Comparison of ENCODE assay signal across 4 cellular contexts in the genomic region with DNA sequence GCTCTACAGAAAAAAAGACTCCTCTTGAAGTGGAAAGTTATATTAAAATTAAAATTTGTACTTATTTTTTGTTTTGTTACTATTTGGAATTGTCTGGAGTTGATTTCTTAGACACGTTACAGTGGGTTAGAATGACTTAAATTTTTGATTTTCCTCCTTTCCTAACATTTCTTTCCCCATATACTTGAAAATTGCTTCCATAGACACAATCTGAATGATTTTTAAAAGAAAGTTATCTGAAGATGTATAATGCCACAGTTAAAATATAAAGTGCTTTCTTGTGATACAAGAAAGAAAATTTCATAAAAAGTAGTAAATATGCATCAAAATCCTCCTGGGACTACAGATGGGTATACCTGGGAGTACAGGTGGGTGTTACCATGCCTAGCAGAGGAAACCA.
TF ChIP-seq lines count a peak whose summit lies in the region.

No MANE protein-coding gene starts in this region.

TF ChIP-seq in SK-N-SH, 30 proteins besides CTCF, POLR2A, EP300 and RAD21:
- TF ChIP-seq SMC3 (IDR thresholded peaks at IDR 0.05; ENCODE audit: low read depth, low read length) (no peak), GATA2 (CRISPR knock-in tag; IDR thresholded peaks at IDR 0.05) (no peak), ZBTB33 (IDR thresholded peaks at IDR 0.05; ENCODE audit: borderline replicate concordance, low read depth) (no peak), MXI1 (IDR thresholded peaks at IDR 0.05; ENCODE audit: low read depth, low read length) (no peak)
- TF ChIP-seq, protein P1, sequence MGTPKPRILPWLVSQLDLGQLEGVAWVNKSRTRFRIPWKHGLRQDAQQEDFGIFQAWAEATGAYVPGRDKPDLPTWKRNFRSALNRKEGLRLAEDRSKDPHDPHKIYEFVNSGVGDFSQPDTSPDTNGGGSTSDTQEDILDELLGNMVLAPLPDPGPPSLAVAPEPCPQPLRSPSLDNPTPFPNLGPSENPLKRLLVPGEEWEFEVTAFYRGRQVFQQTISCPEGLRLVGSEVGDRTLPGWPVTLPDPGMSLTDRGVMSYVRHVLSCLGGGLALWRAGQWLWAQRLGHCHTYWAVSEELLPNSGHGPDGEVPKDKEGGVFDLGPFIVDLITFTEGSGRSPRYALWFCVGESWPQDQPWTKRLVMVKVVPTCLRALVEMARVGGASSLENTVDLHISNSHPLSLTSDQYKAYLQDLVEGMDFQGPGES (IDR thresholded peaks at IDR 0.05; ENCODE audit: low read depth, low read length), result no peak
- TF ChIP-seq, protein P2, sequence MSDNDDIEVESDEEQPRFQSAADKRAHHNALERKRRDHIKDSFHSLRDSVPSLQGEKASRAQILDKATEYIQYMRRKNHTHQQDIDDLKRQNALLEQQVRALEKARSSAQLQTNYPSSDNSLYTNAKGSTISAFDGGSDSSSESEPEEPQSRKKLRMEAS (IDR thresholded peaks at IDR 0.05; ENCODE audit: low read depth), result no peak

TF ChIP-seq in SK-N-SH treated with all-trans-retinoic acid at 6 μM for 48 hours, 23 proteins besides CTCF, POLR2A, EP300 and RAD21:
- TF ChIP-seq OSR1 (CRISPR knock-in tag; IDR thresholded peaks at IDR 0.05) (no peak), ZFP30 (CRISPR knock-in tag; IDR thresholded peaks at IDR 0.05) (no peak), PPARA (CRISPR knock-in tag; IDR thresholded peaks at IDR 0.05; ENCODE audit: borderline replicate concordance) (no peak), TOX (CRISPR knock-in tag; IDR thresholded peaks at IDR 0.05; ENCODE audit: borderline replicate concordance) (no peak), ISL1 (CRISPR knock-in tag; IDR thresholded peaks at IDR 0.05) (no peak)

TF ChIP-seq in GM12878, 131 proteins besides CTCF, POLR2A, EP300 and RAD21:
- TF ChIP-seq ETV6 (conservative IDR thresholded peaks at IDR 0.05 in 1 of 2, IDR thresholded peaks at IDR 0.05 in 1 of 2; ENCODE audit: borderline replicate concordance in 1 of 2, low read depth in 1 of 2) (no peak), ZBED1 (IDR thresholded peaks at IDR 0.05; ENCODE audit: borderline replicate concordance) (no peak), YBX1 (IDR thresholded peaks at IDR 0.05) (no peak), CHD1 (IDR thresholded peaks at IDR 0.05; ENCODE audit: low read depth, low read length) (no peak), SP1 (IDR thresholded peaks at IDR 0.05; ENCODE audit: low read depth, low read length) (no peak), NFYA (IDR thresholded peaks at IDR 0.05; ENCODE audit: borderline replicate concordance, low read depth, low read length) (no peak), CHD4 (IDR thresholded peaks at IDR 0.05) (no peak), STAT3 (IDR thresholded peaks at IDR 0.05; ENCODE audit: low read depth, low read length) (no peak), RELB (IDR thresholded peaks at IDR 0.05; ENCODE audit: low read depth) (no peak), SMARCA5 (IDR thresholded peaks at IDR 0.05) (no peak), KDM1A (IDR thresholded peaks at IDR 0.05; ENCODE audit: borderline replicate concordance) (no peak), MEF2A (IDR thresholded peaks at IDR 0.05; ENCODE audit: insufficient read depth, low read depth, low read length) (no peak), KLF5 (IDR thresholded peaks at IDR 0.05; ENCODE audit: partially characterized antibody) (no peak), EGR1 (IDR thresholded peaks at IDR 0.05; ENCODE audit: borderline replicate concordance in 1 of 2, low read depth in 2 of 2, low read length in 2 of 2) (no peak), EZH2 (IDR thresholded peaks at IDR 0.05; ENCODE audit: borderline replicate concordance, control insufficient read depth, low read depth, low read length) (no peak)
- TF ChIP-seq, protein P2 (IDR thresholded peaks at IDR 0.05; ENCODE audit: low read depth, low read length), result no peak
- TF ChIP-seq, protein P3, sequence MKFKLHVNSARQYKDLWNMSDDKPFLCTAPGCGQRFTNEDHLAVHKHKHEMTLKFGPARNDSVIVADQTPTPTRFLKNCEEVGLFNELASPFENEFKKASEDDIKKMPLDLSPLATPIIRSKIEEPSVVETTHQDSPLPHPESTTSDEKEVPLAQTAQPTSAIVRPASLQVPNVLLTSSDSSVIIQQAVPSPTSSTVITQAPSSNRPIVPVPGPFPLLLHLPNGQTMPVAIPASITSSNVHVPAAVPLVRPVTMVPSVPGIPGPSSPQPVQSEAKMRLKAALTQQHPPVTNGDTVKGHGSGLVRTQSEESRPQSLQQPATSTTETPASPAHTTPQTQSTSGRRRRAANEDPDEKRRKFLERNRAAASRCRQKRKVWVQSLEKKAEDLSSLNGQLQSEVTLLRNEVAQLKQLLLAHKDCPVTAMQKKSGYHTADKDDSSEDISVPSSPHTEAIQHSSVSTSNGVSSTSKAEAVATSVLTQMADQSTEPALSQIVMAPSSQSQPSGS (IDR thresholded peaks at IDR 0.05; ENCODE audit: low read length), result no peak
- TF ChIP-seq, protein P4, sequence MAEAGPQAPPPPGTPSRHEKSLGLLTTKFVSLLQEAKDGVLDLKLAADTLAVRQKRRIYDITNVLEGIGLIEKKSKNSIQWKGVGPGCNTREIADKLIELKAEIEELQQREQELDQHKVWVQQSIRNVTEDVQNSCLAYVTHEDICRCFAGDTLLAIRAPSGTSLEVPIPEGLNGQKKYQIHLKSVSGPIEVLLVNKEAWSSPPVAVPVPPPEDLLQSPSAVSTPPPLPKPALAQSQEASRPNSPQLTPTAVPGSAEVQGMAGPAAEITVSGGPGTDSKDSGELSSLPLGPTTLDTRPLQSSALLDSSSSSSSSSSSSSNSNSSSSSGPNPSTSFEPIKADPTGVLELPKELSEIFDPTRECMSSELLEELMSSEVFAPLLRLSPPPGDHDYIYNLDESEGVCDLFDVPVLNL (IDR thresholded peaks at IDR 0.05; ENCODE audit: low read depth, low read length), result no peak

TF ChIP-seq in neural cell, 6 proteins besides CTCF, POLR2A, EP300 and RAD21:
- TF ChIP-seq SMC3 (conservative IDR thresholded peaks at IDR 0.05; ENCODE audit: poor library complexity) (no peak), POLR2AphosphoS5 (IDR thresholded peaks at IDR 0.05) (no peak), TAF1 (IDR thresholded peaks at IDR 0.05; ENCODE audit: low read depth) (no peak), MXI1 (conservative IDR thresholded peaks at IDR 0.05; ENCODE audit: poor library complexity, severe bottlenecking) (no peak), EZH2 (IDR thresholded peaks at IDR 0.05; ENCODE audit: borderline replicate concordance, insufficient read depth, low read length, poor library complexity, severe bottlenecking) (no peak)
- TF ChIP-seq, protein P5, sequence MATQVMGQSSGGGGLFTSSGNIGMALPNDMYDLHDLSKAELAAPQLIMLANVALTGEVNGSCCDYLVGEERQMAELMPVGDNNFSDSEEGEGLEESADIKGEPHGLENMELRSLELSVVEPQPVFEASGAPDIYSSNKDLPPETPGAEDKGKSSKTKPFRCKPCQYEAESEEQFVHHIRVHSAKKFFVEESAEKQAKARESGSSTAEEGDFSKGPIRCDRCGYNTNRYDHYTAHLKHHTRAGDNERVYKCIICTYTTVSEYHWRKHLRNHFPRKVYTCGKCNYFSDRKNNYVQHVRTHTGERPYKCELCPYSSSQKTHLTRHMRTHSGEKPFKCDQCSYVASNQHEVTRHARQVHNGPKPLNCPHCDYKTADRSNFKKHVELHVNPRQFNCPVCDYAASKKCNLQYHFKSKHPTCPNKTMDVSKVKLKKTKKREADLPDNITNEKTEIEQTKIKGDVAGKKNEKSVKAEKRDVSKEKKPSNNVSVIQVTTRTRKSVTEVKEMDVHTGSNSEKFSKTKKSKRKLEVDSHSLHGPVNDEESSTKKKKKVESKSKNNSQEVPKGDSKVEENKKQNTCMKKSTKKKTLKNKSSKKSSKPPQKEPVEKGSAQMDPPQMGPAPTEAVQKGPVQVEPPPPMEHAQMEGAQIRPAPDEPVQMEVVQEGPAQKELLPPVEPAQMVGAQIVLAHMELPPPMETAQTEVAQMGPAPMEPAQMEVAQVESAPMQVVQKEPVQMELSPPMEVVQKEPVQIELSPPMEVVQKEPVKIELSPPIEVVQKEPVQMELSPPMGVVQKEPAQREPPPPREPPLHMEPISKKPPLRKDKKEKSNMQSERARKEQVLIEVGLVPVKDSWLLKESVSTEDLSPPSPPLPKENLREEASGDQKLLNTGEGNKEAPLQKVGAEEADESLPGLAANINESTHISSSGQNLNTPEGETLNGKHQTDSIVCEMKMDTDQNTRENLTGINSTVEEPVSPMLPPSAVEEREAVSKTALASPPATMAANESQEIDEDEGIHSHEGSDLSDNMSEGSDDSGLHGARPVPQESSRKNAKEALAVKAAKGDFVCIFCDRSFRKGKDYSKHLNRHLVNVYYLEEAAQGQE (IDR thresholded peaks at IDR 0.05; ENCODE audit: borderline replicate concordance), result no peak
